In genomic region chr17:65182233-65182632, GRCh38 we compare ENCODE assay signal across 11 cellular contexts. TPM values are rescaled to one million over a fixed set of nuclear protein-coding genes. Genes with fewer than 3 reads are reported as not detected.
DNase-seq lines count a peak whose midpoint lies in the region; ATAC-seq and TF ChIP-seq lines count a peak whose summit lies in the region.
"Had no signal": no experiment of that assay in that cellular context is flagged by ENCODE, and none has a peak within 500 bp of the region (broad histone marks: within the 10 kb centered on the region; RNA-seq: fewer than 3 reads in every experiment).

No MANE protein-coding gene starts in this region.

- H3K27me3 Mint-ChIP-seq in activated T-helper 17 cell treated with anti-CD3 and anti-CD28 coated beads, Interleukin-2, amount 50 U/mL, for 72 hours, result no peaks in the 10 kb centered on the region
- peaks cover 0 to 10% (median 0%) of the 10 kb centered on the region in 5 donors for H3K27me3 Mint-ChIP-seq in naive thymus-derived CD4-positive, alpha-beta T cell

- H3K27ac Mint-ChIP-seq in activated T-helper 17 cell treated with anti-CD3 and anti-CD28 coated beads, Interleukin-2, amount 50 U/mL, for 72 hours, result peak overlapping the region; percentile 78
- peak overlapping the region in 1 of 9 donors; percentile 82 for H3K27ac Mint-ChIP-seq in naive thymus-derived CD4-positive, alpha-beta T cell

- BruUV-seq in PC-9 (replicated peaks; lab: Mats Ljungman, UMichigan), result no TSS peak

- CTCF ChIA-PET in PC-9 (lab: Charles Lee), result no interaction called here
- CTCF ChIA-PET in naive thymus-derived CD4-positive, alpha-beta T cell (lab: Charles Lee), result no interaction called here

- no peaks in the 10 kb centered on the region for H4K20me1 ChIP-seq in PC-9 (ENCODE audit: insufficient read depth)

- peaks cover 50% of the 10 kb centered on the region for H3K4me1 Mint-ChIP-seq in activated T-helper 17 cell treated with anti-CD3 and anti-CD28 coated beads, Interleukin-2, amount 50 U/mL, for 72 hours
- peaks cover 0 to 70% (median 15%) of the 10 kb centered on the region in 7 donors for H3K4me1 Mint-ChIP-seq in naive thymus-derived CD4-positive, alpha-beta T cell

- peak overlapping the region; percentile 55 for H3K4me3 Mint-ChIP-seq in activated T-helper 17 cell treated with anti-CD3 and anti-CD28 coated beads, Interleukin-2, amount 50 U/mL, for 72 hours
- peak overlapping the region in 1 of 10 donors; percentile 64 for H3K4me3 Mint-ChIP-seq in naive thymus-derived CD4-positive, alpha-beta T cell

- no peaks in the 10 kb centered on the region for H3K36me3 Mint-ChIP-seq in activated T-helper 17 cell treated with anti-CD3 and anti-CD28 coated beads, Interleukin-2, amount 50 U/mL, for 72 hours (ENCODE audit: low read depth)
- H3K36me3 Mint-ChIP-seq in naive thymus-derived CD4-positive, alpha-beta T cell, result peaks cover 0 to 14% (median 0%) of the 10 kb centered on the region in 5 donors

- H3F3A ChIP-seq in PC-9 (ENCODE audit: insufficient read depth, low read depth), result peaks cover 4% of the 10 kb centered on the region; the same call in 1 of the 2 replicates

- peaks cover 16% of the 10 kb centered on the region for H3K4me1 ChIP-seq in PC-9 (replicated peaks; ENCODE audit: insufficient read depth)
- peaks cover 0 to 43% of the 10 kb centered on the region in 2 donors for H3K4me1 ChIP-seq in naive thymus-derived CD4-positive, alpha-beta T cell (ENCODE audit: control insufficient read depth in 2 of 2, insufficient read depth in 2 of 2, low read length in 2 of 2)

- intact Hi-C loops in PC-9 (cut with micrococcal nuclease; ENCODE audit: unreplicated experiment), result no loop called here
- intact Hi-C loops in naive thymus-derived CD4-positive, alpha-beta T cell (cut with micrococcal nuclease), result no loop called here

- H3K9me3 Mint-ChIP-seq in activated T-helper 17 cell treated with anti-CD3 and anti-CD28 coated beads, Interleukin-2, amount 50 U/mL, for 72 hours, result peaks cover 6% of the 10 kb centered on the region
- H3K9me3 Mint-ChIP-seq in naive thymus-derived CD4-positive, alpha-beta T cell, result peaks cover 0 to 7% (median 0%) of the 10 kb centered on the region in 11 donors

- no peak overlapping the region for H2AFZ ChIP-seq in PC-9

- H3K9me3 ChIP-seq in PC-9 (ENCODE audit: insufficient read depth, low read depth), result no peaks in the 10 kb centered on the region
- no peaks in the 10 kb centered on the region for H3K9me3 ChIP-seq in naive thymus-derived CD4-positive, alpha-beta T cell (ENCODE audit: control insufficient read depth in 2 of 3, low read length in 3 of 3)

- no peak overlapping the region for H3K4me2 ChIP-seq in PC-9

- TF ChIP-seq CTCF in GM10266 (IDR thresholded peaks at IDR 0.05; ENCODE audit: control insufficient read depth, insufficient read depth, low read depth, missing control alignments), result no peak
- TF ChIP-seq CTCF in PC-9 (conservative IDR thresholded peaks at IDR 0.05), result no peak

- no peaks in the 10 kb centered on the region for H3K79me2 ChIP-seq in PC-9 (ENCODE audit: low read depth)

- no peaks in the 10 kb centered on the region for H3K36me3 ChIP-seq in PC-9 (ENCODE audit: low read depth)
- H3K36me3 ChIP-seq in naive thymus-derived CD4-positive, alpha-beta T cell (ENCODE audit: control insufficient read depth in 2 of 3, insufficient read depth in 3 of 3, low read length in 3 of 3), result no peaks in the 10 kb centered on the region

- no peak overlapping the region for H3K27ac ChIP-seq in PC-9
- no peak overlapping the region for H3K27ac ChIP-seq in naive thymus-derived CD4-positive, alpha-beta T cell (ENCODE audit: low read depth, low read length)

- ATAC-seq in GM19372 (IDR thresholded peaks at IDR 0.05; ENCODE audit: low read depth, unreplicated experiment) (peak; percentile 42), HG03103 (IDR thresholded peaks at IDR 0.05; ENCODE audit: low read depth, unreplicated experiment) (peak; percentile 30)
- no peak for ATAC-seq in activated T-helper 17 cell treated with anti-CD3 and anti-CD28 coated beads, Interleukin-2, amount 50 U/mL, for 72 hours (replicated peaks)
- no peak for ATAC-seq in naive thymus-derived CD4-positive, alpha-beta T cell
- ATAC-seq: left cardiac atrium had no signal

- no peak overlapping the region for H3K4me3 ChIP-seq in PC-9
- no peak overlapping the region for H3K4me3 ChIP-seq in naive thymus-derived CD4-positive, alpha-beta T cell (ENCODE audit: low read length)

- DNase-seq in GM10266 (ENCODE audit: extremely low spot score) (peak; percentile 36), cortex of kidney (lab: John Stamatoyannopoulos, UW) (no peak), PC-9 (no peak), DMS79 (lab: John Stamatoyannopoulos, UW) (no peak)
- no peak for DNase-seq in naive thymus-derived CD4-positive, alpha-beta T cell
- DNase-seq: activated CD4-positive, alpha-beta T cell treated with anti-CD3 and anti-CD28 coated beads, Interleukin-2, amount 50 U/mL, for 4 hours; left cardiac atrium; small intestine had no signal

- POLR2A ChIA-PET in PC-9 (lab: Charles Lee; ENCODE audit: unreplicated experiment), result no interaction called here
- POLR2A ChIA-PET in naive thymus-derived CD4-positive, alpha-beta T cell (lab: Charles Lee), result no interaction called here

- H3K27me3 ChIP-seq in PC-9 (ENCODE audit: insufficient read depth, low read depth), result no peaks in the 10 kb centered on the region
- no peaks in the 10 kb centered on the region for H3K27me3 ChIP-seq in naive thymus-derived CD4-positive, alpha-beta T cell (ENCODE audit: control insufficient read depth in 2 of 2, insufficient read depth in 2 of 2, low read length in 2 of 2)

- no peaks in the 10 kb centered on the region for H3K9me2 ChIP-seq in PC-9 (ENCODE audit: insufficient read depth)

RNA-seq across cellular contexts. Expression of gene RGS9, which starts 45.1 kb away (rescaled TPM):
- 1 to 10 TPM; 5.1 to 7.5 TPM for total RNA-seq in activated T-helper 17 cell treated with anti-CD3 and anti-CD28 coated beads, Interleukin-2, amount 50 U/mL, for 72 hours
- total RNA-seq in PC-9 (2021), result 5.7 and 6.1 TPM in 2 replicates
- total RNA-seq in naive thymus-derived CD4-positive, alpha-beta T cell, result 1 to 10 TPM in 2 of 5 experiments, under 1 TPM in 3; 0.32 to 3.9 (median 0.81) TPM
- not detected for polyA plus RNA-seq in naive thymus-derived CD4-positive, alpha-beta T cell

Comparison
In these comparisons a context has a peak if more than half of its experiments do, and no peak if none do; other contexts are left out.
1. ATAC-seq: peak in GM19372 (single experiment) and HG03103 (single experiment); none in activated T-helper 17 cell treated with anti-CD3 and anti-CD28 coated beads, Interleukin-2, amount 50 U/mL, for 72 hours (single experiment) and naive thymus-derived CD4-positive, alpha-beta T cell (single experiment).